29 cellular contexts compared by ENCODE assay signal in genomic region chr10:77670817-77671443, GRCh38. TPM values are rescaled to one million over a fixed set of nuclear protein-coding genes. Genes with fewer than 3 reads are reported as not detected.
"Had no signal": no experiment of that assay in that cellular context is flagged by ENCODE, and none has a peak within 500 bp of the region (broad histone marks: within the 10 kb centered on the region; RNA-seq: fewer than 3 reads in every experiment).

No MANE protein-coding gene starts in this region.

- H3K4me1 ChIP-seq: ascending aorta had no signal

- FAIRE-seq: bronchial epithelial cell had no signal

- ATAC-seq: activated CD4-positive, alpha-beta T cell treated with anti-CD3 and anti-CD28 coated beads for 36 hours; activated naive CD4-positive, alpha-beta T cell treated with anti-CD3 and anti-CD28 coated beads, Interleukin-2, amount 50 U/mL, for 72 hours; activated naive CD8-positive, alpha-beta T cell treated with anti-CD3 and anti-CD28 coated beads, Interleukin-2, amount 50 U/mL, for 24 hours; body of pancreas; Right ventricle myocardium inferior; T-cell had no signal

- H3K36me3 Mint-ChIP-seq: activated naive CD4-positive, alpha-beta T cell treated with anti-CD3 and anti-CD28 coated beads, Interleukin-2, amount 50 U/mL, for 72 hours; T-cell had no signal

- H3K4me1 Mint-ChIP-seq: activated CD4-positive, alpha-beta memory T cell treated with anti-CD3 and anti-CD28 coated beads, Interleukin-2, amount 10 ng/mL, durations not matched to agents 7 days and 5 days; activated naive CD8-positive, alpha-beta T cell treated with anti-CD3 and anti-CD28 coated beads, Interleukin-2, amount 50 U/mL, for 24 hours; T-cell had no signal

- H3K27me3 ChIP-seq: ascending aorta, body of pancreas had no signal

- DNase-seq: activated CD4-positive, alpha-beta memory T cell treated with anti-CD3 and anti-CD28 coated beads, Interleukin-2, amount 10 ng/mL, durations not matched to agents 7 days and 5 days; activated CD4-positive, alpha-beta T cell treated with anti-CD3 and anti-CD28 coated beads for 36 hours; activated CD4-positive, alpha-beta T cell treated with anti-CD3 and anti-CD28 coated beads, Interleukin-2, amount 50 U/mL, for 1 hour; activated naive CD8-positive, alpha-beta T cell treated with anti-CD3 and anti-CD28 coated beads, Interleukin-2, amount 50 U/mL, for 24 hours; amniotic stem cell; body of pancreas; central memory CD4-positive, alpha-beta T cell; Karpas-422; MM.1S; NCI-H1105; NCI-H1436; NCI-H1694 treated with DMSO at 0.1 percent for 48 hours; NCI-H2029 treated with DMSO at 0.1 percent for 48 hours; NCI-H345; NCI-H510A; NCI-H526 treated with DMSO at 0.1 percent for 48 hours; NCI-H82; NK-92 treated with Interleukin-12 subunit alpha and Interleukin-12 subunit beta, amount 100 ng/mL, for 24 hours; PC-9; RPMI8226; T-cell; T-helper 2 cell had no signal

- H2AFZ ChIP-seq: PC-9 had no signal

- H3K9me3 Mint-ChIP-seq: activated CD4-positive, alpha-beta memory T cell treated with anti-CD3 and anti-CD28 coated beads, Interleukin-2, amount 10 ng/mL, durations not matched to agents 7 days and 5 days; activated naive CD8-positive, alpha-beta T cell treated with anti-CD3 and anti-CD28 coated beads, Interleukin-2, amount 50 U/mL, for 24 hours; T-cell had no signal

- H3K27ac ChIP-seq: ascending aorta, body of pancreas, PC-9, SK-N-MC, VCaP had no signal

- H3K27ac Mint-ChIP-seq: activated CD4-positive, alpha-beta memory T cell treated with anti-CD3 and anti-CD28 coated beads, Interleukin-2, amount 10 ng/mL, durations not matched to agents 7 days and 5 days; activated CD4-positive, alpha-beta T cell treated with anti-CD3 and anti-CD28 coated beads for 36 hours; activated naive CD8-positive, alpha-beta T cell treated with anti-CD3 and anti-CD28 coated beads, Interleukin-2, amount 50 U/mL, for 24 hours; T-cell had no signal

- H3K4me2 ChIP-seq: PC-9 had no signal

- H3K9me3 ChIP-seq: ascending aorta, body of pancreas had no signal

- H3K36me3 ChIP-seq: ascending aorta had no signal

- H3K4me3 ChIP-seq: ascending aorta, body of pancreas, PC-9, SK-N-MC had no signal

- H3K4me3 Mint-ChIP-seq: activated CD4-positive, alpha-beta memory T cell treated with anti-CD3 and anti-CD28 coated beads, Interleukin-2, amount 10 ng/mL, durations not matched to agents 7 days and 5 days; activated CD4-positive, alpha-beta T cell treated with anti-CD3 and anti-CD28 coated beads for 36 hours; activated naive CD8-positive, alpha-beta T cell treated with anti-CD3 and anti-CD28 coated beads, Interleukin-2, amount 50 U/mL, for 24 hours; T-cell had no signal

RNA-seq across cellular contexts. Expression of gene KCNMA1, which starts 33.3 kb away (rescaled TPM):
- total RNA-seq: activated CD8-positive, alpha-beta memory T cell treated with anti-CD3 and anti-CD28 coated beads for 36 hours; activated naive CD4-positive, alpha-beta T cell treated with anti-CD3 and anti-CD28 coated beads, Interleukin-2, amount 50 U/mL, for 72 hours had no signal
